ENCODE assay signal across 27 cellular contexts in genomic region chr15:81126887-81127286, GRCh38. TPM values are rescaled to one million over a fixed set of nuclear protein-coding genes. Genes with fewer than 3 reads are reported as not detected.
"Had no signal": no experiment of that assay in that cellular context is flagged by ENCODE, and none has a peak within 500 bp of the region (broad histone marks: within the 10 kb centered on the region; RNA-seq: fewer than 3 reads in every experiment).

No MANE protein-coding gene starts in this region.

- H3K9me3 ChIP-seq: esophagus muscularis mucosa, left lung, transverse colon, uterus had no signal

- H3K4me3 ChIP-seq: coronary artery, esophagus muscularis mucosa, hepatocyte, left lung, lung, smooth muscle cell, transverse colon, uterus had no signal

- H2AFZ ChIP-seq: hepatocyte had no signal

- H3K79me2 ChIP-seq: hepatocyte had no signal

- H3K4me1 ChIP-seq: esophagus muscularis mucosa, left lung, transverse colon, uterus had no signal

- H3K27me3 ChIP-seq: hepatocyte had no signal

- FAIRE-seq: bronchial epithelial cell had no signal

- H3K27ac ChIP-seq: coronary artery, esophagus muscularis mucosa, hepatocyte, left lung, transverse colon, uterus had no signal

- H3K4me2 ChIP-seq: hepatocyte, smooth muscle cell had no signal

- ATAC-seq: activated T-cell treated with anti-CD3 and anti-CD28 coated beads, Interleukin-2, amount 50 U/mL, for 4 hours; left lung; sciatic nerve; stimulated activated memory B cell treated with anti-CD40 and anti-IgM and Interleukin-4, amounts not matched to agents 10 μg/mL and 1 μg/mL and 100 μg/mL, for 72 hours had no signal

- DNase-seq: activated CD4-positive, alpha-beta T cell treated with anti-CD3 and anti-CD28 coated beads for 4 hours; activated CD4-positive, alpha-beta T cell treated with anti-CD3 and anti-CD28 coated beads, Interleukin-2, amount 50 U/mL, for 48 hours; activated CD4-positive, CD25-positive, alpha-beta regulatory T cell; activated CD8-positive, alpha-beta memory T cell treated with anti-CD3 and anti-CD28 coated beads, Interleukin-2, amount 50 U/mL, for 48 hours; activated naive CD4-positive, alpha-beta T cell; activated T-cell treated with anti-CD3 and anti-CD28 coated beads, Interleukin-2, amount 50 U/mL, for 4 hours; amniotic stem cell; foreskin melanocyte; immature natural killer cell; kidney glomerular epithelial cell; left lung; naive B cell; nucleus accumbens; stimulated activated CD4-positive, alpha-beta T cell treated with anti-CD3 and anti-CD28 coated beads, Interleukin-15, amount 100 ng/mL, for 24 hours; transverse colon; uterus had no signal

- H3K36me3 ChIP-seq: esophagus muscularis mucosa, left lung, transverse colon, uterus had no signal

RNA-seq across cellular contexts. Expression of gene CFAP161, which starts 7.2 kb away (rescaled TPM):
- total RNA-seq: activated CD8-positive, alpha-beta memory T cell treated with anti-CD3 and anti-CD28 coated beads for 36 hours; activated T-cell treated with anti-CD3 and anti-CD28 coated beads, Interleukin-2, amount 50 U/mL, for 4 hours; activated T-helper 2 cell treated with anti-CD3 and anti-CD28 coated beads, Interferon-gamma antibody, Interleukin-2, Interleukin-4, amounts not matched to agents 10 μg/mL and 5 μg/mL and 100 μg/mL, durations not matched to agents 14 hours and 24 hours and 36 hours; hepatocyte; sciatic nerve; transverse colon had no signal
- polyA plus RNA-seq: neural cell, smooth muscle cell had no signal
